In the genomic region with DNA sequence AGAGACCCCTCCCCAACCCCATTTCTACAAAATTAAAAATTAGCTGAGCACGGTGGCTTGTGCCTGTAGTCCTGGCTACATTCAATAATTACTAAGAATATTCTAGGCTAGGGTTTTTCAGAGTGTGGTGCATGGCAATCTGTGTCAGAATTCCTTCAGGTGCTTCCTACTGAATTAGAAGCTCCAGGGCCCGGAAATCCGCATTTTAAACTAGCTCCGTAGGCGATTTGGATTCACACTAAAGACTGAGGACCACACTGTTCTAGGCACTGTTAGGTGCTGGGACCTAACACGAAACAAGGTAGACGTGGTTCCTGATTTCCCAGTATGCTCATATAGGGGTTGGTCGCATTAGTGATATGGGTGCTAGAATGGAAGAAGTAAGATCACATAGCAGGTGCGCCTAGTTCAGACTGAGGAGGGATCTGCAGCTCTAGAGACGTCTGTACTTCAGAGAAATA, we compare ENCODE assay signal across 8 cellular contexts. TPM values are rescaled to one million over a fixed set of nuclear protein-coding genes. Genes with fewer than 3 reads are reported as not detected.
DNase-seq lines count a peak whose midpoint lies in the region; ATAC-seq, FAIRE-seq and TF ChIP-seq lines count a peak whose summit lies in the region.

No MANE protein-coding gene starts in this region.

- POLR2A ChIA-PET in AG04449 (lab: Yijun Ruan, JAX), result interaction anchor here (0.7 to 2.9 kb wide), 8 partner anchors 11 to 44 kb away, joined by 3 to 27 read pairs (median 6); partner anchors contain the start of genes ABCB6, ANKZF1, ATG9A and CNPPD1

- TF ChIP-seq POLR2A in Peyer's patch (IDR thresholded peaks at IDR 0.05), result no peak
- no peak for TF ChIP-seq POLR2A in gastrocnemius medialis (IDR thresholded peaks at IDR 0.05)

- H3K9me3 ChIP-seq in Peyer's patch, result no peaks in the 10 kb centered on the region
- H3K9me3 ChIP-seq in fibroblast of lung (ENCODE audit: control insufficient read depth, insufficient read depth, low read depth, low read length), result no peaks in the 10 kb centered on the region
- no peaks in the 10 kb centered on the region for H3K9me3 ChIP-seq in gastrocnemius medialis

- CTCF ChIA-PET in AG04449 (lab: Yijun Ruan, JAX), result interaction anchor here (0.7 to 4.2 kb wide), 14 partner anchors 10 to 324 kb away, joined by 3 to 26 read pairs (median 4); partner anchors contain the start of genes ANKZF1, ATG9A and CNPPD1

- in situ Hi-C loops in gastrocnemius medialis (cut with MboI; ENCODE audit: low sequenced_read_pairs in 4 of 4), result loop anchor here in 2 of 4 donors (5.0 kb wide), 1 partner anchor 34 kb away; the partner anchor contains the start of gene SLC23A3 (in 2 of the 2)

- no peak for DNase-seq in AG04449 (ENCODE audit: low read depth, low spot score)
- no peak for DNase-seq in Peyer's patch
- DNase-seq in fibroblast of lung (ENCODE audit: low read depth in 2 of 2), result no peak
- no peak for DNase-seq in gastrocnemius medialis
- no peak for DNase-seq in DMS79 treated with DMSO at 0.1 percent for 48 hours (lab: John Stamatoyannopoulos, UW)
- DNase-seq in nucleus accumbens (lab: John Stamatoyannopoulos, UW), result no peak
- DNase-seq in urothelium cell line (ENCODE audit: low spot score), result no peak

- peak overlapping the region; percentile 91 for H2AFZ ChIP-seq in fibroblast of lung (ENCODE audit: low read length)

- peak; percentile 41 for ATAC-seq in GM19452 (IDR thresholded peaks at IDR 0.05; ENCODE audit: unreplicated experiment)
- ATAC-seq in gastrocnemius medialis, result peak in 1 of 2 donors; percentile 47

- intact Hi-C loops in gastrocnemius medialis (cut with DNase I; ENCODE audit: low total_unique reads), result loop anchor here (1.0 kb wide), 4 partner anchors 11 to 46 kb away; partner anchors contain the start of genes ANKZF1, ATG9A, NHEJ1 and RETREG2

- H3K36me3 ChIP-seq in Peyer's patch, result peaks cover 0 to 26% (median 0%) of the 10 kb centered on the region in 3 donors
- H3K36me3 ChIP-seq in fibroblast of lung (ENCODE audit: control insufficient read depth, insufficient read depth, low read length), result peaks cover 15% of the 10 kb centered on the region
- peaks cover 0 to 33% of the 10 kb centered on the region in 2 donors for H3K36me3 ChIP-seq in gastrocnemius medialis

- no peaks in the 10 kb centered on the region for H4K20me1 ChIP-seq in fibroblast of lung (ENCODE audit: control insufficient read depth, extremely low read depth, insufficient read depth, low read length)

- H3K4me1 ChIP-seq in Peyer's patch (peaks cover 0 to 24% (median 8%) of the 10 kb centered on the region in 4 donors), fibroblast of lung (ENCODE audit: control insufficient read depth, extremely low read depth, insufficient read depth, low read length) (peaks cover 16% of the 10 kb centered on the region), gastrocnemius medialis (peaks cover 16 to 21% of the 10 kb centered on the region in 2 donors)

- peaks cover 2% of the 10 kb centered on the region for H3K79me2 ChIP-seq in fibroblast of lung (ENCODE audit: control insufficient read depth, insufficient read depth, low read length)

- peak overlapping the region; percentile 79 for H3K4me3 ChIP-seq in AG04449 (ENCODE audit: low read depth, low read length)
- H3K4me3 ChIP-seq in Peyer's patch, result peak overlapping the region; percentile 82 to 92 (median 86)
- peak overlapping the region; percentile 58 to 85 (median 75) for H3K4me3 ChIP-seq in fibroblast of lung (replicated peaks in 1 of 4; ENCODE audit: control extremely low read depth in 1 of 4, insufficient read depth in 1 of 4, low read depth in 3 of 4, low read length in 4 of 4)
- peak overlapping the region; percentile 71 to 94 (median 84) for H3K4me3 ChIP-seq in gastrocnemius medialis

- H3K27me3 ChIP-seq in Peyer's patch (no peaks in the 10 kb centered on the region), fibroblast of lung (ENCODE audit: control insufficient read depth, insufficient read depth, low read length) (peaks cover 2% of the 10 kb centered on the region), gastrocnemius medialis (no peaks in the 10 kb centered on the region)

- no peak for TF ChIP-seq CTCF in AG04449 (IDR thresholded peaks at IDR 0.05; ENCODE audit: insufficient read depth, low read length, missing control alignments)
- no peak for TF ChIP-seq CTCF in Peyer's patch (IDR thresholded peaks at IDR 0.05)
- no peak for TF ChIP-seq CTCF in fibroblast of lung (conservative IDR thresholded peaks at IDR 0.05 in 1 of 2, IDR thresholded peaks at IDR 0.05 in 1 of 2; ENCODE audit: low read depth in 1 of 2, low read length in 2 of 2)
- no peak for TF ChIP-seq CTCF in gastrocnemius medialis (IDR thresholded peaks at IDR 0.05 in 4 of 5, conservative IDR thresholded peaks at IDR 0.05 in 1 of 5)

- H3K4me2 ChIP-seq in fibroblast of lung (ENCODE audit: extremely low read depth, insufficient read depth, low read length), result peak overlapping the region; percentile 99

- peak overlapping the region; percentile 68 for H3K9ac ChIP-seq in fibroblast of lung (ENCODE audit: insufficient read depth, low read length)

- FAIRE-seq in urothelium cell line (lab: Jason Lieb, UNC), result no peak

- H3K27ac ChIP-seq in Peyer's patch (peak overlapping the region; percentile 98 to 99 (median 98)), fibroblast of lung (ENCODE audit: insufficient read depth, low read length) (peak overlapping the region; percentile 50), gastrocnemius medialis (peak overlapping the region; percentile 87 to 99 (median 98))

RNA-seq across cellular contexts. Expression of gene ZFAND2B, which starts 0.6 kb away (rescaled TPM):
- total RNA-seq in Peyer's patch (100 to 1,000 TPM in 3 of 4 donors, 10 to 100 TPM in 1; 43.7 to 129 (median 112) TPM), fibroblast of lung (29.3 and 40.0 TPM in 2 replicates), gastrocnemius medialis (10 to 100 TPM; 33.2 to 60.8 (median 41.2) TPM)
- 26.8 and 29.9 TPM in 2 replicates for polyA plus RNA-seq in fibroblast of lung
- polyA plus RNA-seq in fibroblast of lung (2012), result 22.3 and 35.3 TPM in 2 replicates
- polyA minus RNA-seq in fibroblast of lung (ENCODE audit: low replicate concordance), result 40.2 and 53.9 TPM in 2 replicates

RNA-seq across cellular contexts. Expression of gene ABCB6, which starts 12.7 kb away (rescaled TPM):
- total RNA-seq in Peyer's patch (10 to 100 TPM; 18.0 to 42.1 (median 33.3) TPM), fibroblast of lung (47.0 and 49.5 TPM in 2 replicates), gastrocnemius medialis (10 to 100 TPM; 15.0 to 45.8 (median 31.8) TPM)
- 12.5 and 14.7 TPM in 2 replicates for polyA plus RNA-seq in fibroblast of lung
- 17.6 and 19.2 TPM in 2 replicates for polyA plus RNA-seq in fibroblast of lung (2012)
- polyA minus RNA-seq in fibroblast of lung (ENCODE audit: low replicate concordance), result 43.7 and 48.5 TPM in 2 replicates

RNA-seq across cellular contexts. Expression of gene ATG9A, which starts 23.4 kb away (rescaled TPM):
- total RNA-seq in Peyer's patch (100 to 1,000 TPM in 1 of 4 donors, 10 to 100 TPM in 3; 23.1 to 107 (median 96.0) TPM), fibroblast of lung (27.2 and 47.2 TPM in 2 replicates), gastrocnemius medialis (100 to 1,000 TPM; 111 to 208 (median 176) TPM)
- 64.5 and 68.2 TPM in 2 replicates for polyA plus RNA-seq in fibroblast of lung
- 44.7 and 51.3 TPM in 2 replicates for polyA plus RNA-seq in fibroblast of lung (2012)
- polyA minus RNA-seq in fibroblast of lung (ENCODE audit: low replicate concordance), result 253 and 268 TPM in 2 replicates

RNA-seq across cellular contexts. Expression of gene ANKZF1, which starts 23.6 kb away (rescaled TPM):
- 100 to 1,000 TPM in 3 of 4 donors, 10 to 100 TPM in 1; 79.9 to 338 (median 164) TPM for total RNA-seq in Peyer's patch
- total RNA-seq in fibroblast of lung, result 28.8 and 32.7 TPM in 2 replicates
- 9.9 and 13.2 TPM in 2 replicates for polyA plus RNA-seq in fibroblast of lung
- polyA plus RNA-seq in fibroblast of lung (2012), result 8.2 and 11.4 TPM in 2 replicates
- polyA minus RNA-seq in fibroblast of lung (ENCODE audit: low replicate concordance), result 5.1 and 7.7 TPM in 2 replicates
- 10 to 100 TPM; 13.0 to 23.0 (median 19.1) TPM for total RNA-seq in gastrocnemius medialis

RNA-seq across cellular contexts. Expression of gene RETREG2, which starts 27.9 kb away (rescaled TPM):
- total RNA-seq in Peyer's patch (10 to 100 TPM; 44.6 to 80.3 (median 76.2) TPM), fibroblast of lung (88.7 and 95.3 TPM in 2 replicates), gastrocnemius medialis (10 to 100 TPM; 39.8 to 57.2 (median 44.9) TPM)
- 64.6 and 89.5 TPM in 2 replicates for polyA plus RNA-seq in fibroblast of lung
- 52.1 and 70.1 TPM in 2 replicates for polyA plus RNA-seq in fibroblast of lung (2012)
- polyA minus RNA-seq in fibroblast of lung (ENCODE audit: low replicate concordance), result 165 and 177 TPM in 2 replicates
